16 cellular contexts compared by ENCODE assay signal in genomic region chr6:75843401-75843800, GRCh38.
DNase-seq lines count a peak whose midpoint lies in the region; ATAC-seq and TF ChIP-seq lines count a peak whose summit lies in the region.
"Had no signal": no experiment of that assay in that cellular context is flagged by ENCODE, and none has a peak within 500 bp of the region (broad histone marks: within the 10 kb centered on the region; RNA-seq: fewer than 3 reads in every experiment).

No MANE protein-coding gene starts in this region.

- H3K79me1 ChIP-seq in H9 (ENCODE audit: insufficient read depth, low read depth, low read length, poor library complexity, severe bottlenecking): no peaks in the 10 kb centered on the region

- H3K27me3 Mint-ChIP-seq in progenitor cell of endocrine pancreas: no peaks in the 10 kb centered on the region
- no peaks in the 10 kb centered on the region for H3K27me3 Mint-ChIP-seq in H9 (ENCODE audit: low read depth)
- H3K27me3 Mint-ChIP-seq: CD4-positive, alpha-beta memory T cell had no signal

- H3K23me2 ChIP-seq in H9 (ENCODE audit: insufficient read length, low read depth, low read length, poor library complexity, severe bottlenecking): no peaks in the 10 kb centered on the region

- peaks cover 4% of the 10 kb centered on the region for H3K4me1 Mint-ChIP-seq in progenitor cell of endocrine pancreas (ENCODE audit: low read depth)
- H3K4me1 Mint-ChIP-seq in H9: no peaks in the 10 kb centered on the region
- H3K4me1 Mint-ChIP-seq: CD14-positive monocyte; CD4-positive, alpha-beta memory T cell had no signal

- H3K9ac ChIP-seq in H9 (ENCODE audit: extremely low read depth, insufficient read length, low read length): no peak overlapping the region
- H3K9ac ChIP-seq: BLaER1 had no signal

- no peak overlapping the region for H3K18ac ChIP-seq in H9 (ENCODE audit: insufficient read length, low read depth, low read length)

- H3K27me3 ChIP-seq in left lung: no peaks in the 10 kb centered on the region
- no peaks in the 10 kb centered on the region for H3K27me3 ChIP-seq in H9 (ENCODE audit: insufficient read depth, low read length)
- H3K27me3 ChIP-seq: BLaER1 had no signal

- no peak overlapping the region for H2BK5ac ChIP-seq in H9 (ENCODE audit: insufficient read length, low read length)

- no peak overlapping the region for H3T11ph ChIP-seq in H9 (ENCODE audit: low read length)

- H3K4me3 Mint-ChIP-seq in progenitor cell of endocrine pancreas (ENCODE audit: low read depth) (no peak overlapping the region), H9 (no peak overlapping the region)
- H3K4me3 Mint-ChIP-seq: CD14-positive monocyte; CD4-positive, alpha-beta memory T cell had no signal

- H4K20me1 ChIP-seq in H9 (ENCODE audit: control insufficient read depth, insufficient read depth, insufficient read length): no peaks in the 10 kb centered on the region
- H4K20me1 ChIP-seq: BLaER1 had no signal

- no peak overlapping the region for H3K14ac ChIP-seq in H9 (ENCODE audit: insufficient read depth, low read length)

- no peaks in the 10 kb centered on the region for H3K9me3 ChIP-seq in left lung
- no peaks in the 10 kb centered on the region for H3K9me3 ChIP-seq in H9 (ENCODE audit: control insufficient read depth, low read depth, low read length)
- H3K9me3 ChIP-seq: BLaER1 had no signal

- H3K27ac ChIP-seq in 22Rv1 (peak overlapping the region; percentile 35), left lung (no peak overlapping the region), H9 (ENCODE audit: insufficient read length, low read depth, low read length) (no peak overlapping the region)
- H3K27ac ChIP-seq: BLaER1, HL-60 had no signal

- H3K9me3 Mint-ChIP-seq in progenitor cell of endocrine pancreas (ENCODE audit: low read depth): no peaks in the 10 kb centered on the region
- H3K9me3 Mint-ChIP-seq in H9: no peaks in the 10 kb centered on the region
- H3K9me3 Mint-ChIP-seq: CD4-positive, alpha-beta memory T cell had no signal

- no peak overlapping the region for H3K4me3 ChIP-seq in left lung
- H3K4me3 ChIP-seq: BLaER1 had no signal

- no peak overlapping the region for H3K56ac ChIP-seq in H9 (ENCODE audit: insufficient read length, low read depth, low read length)

- no peak overlapping the region for H3K23ac ChIP-seq in H9 (ENCODE audit: insufficient read length, low read depth, low read length)

- H2BK15ac ChIP-seq in H9 (ENCODE audit: low read depth, low read length): no peak overlapping the region

- intact Hi-C loops in left lung (cut with DNase I): no loop called here

- H2BK120ac ChIP-seq in H9 (ENCODE audit: low read depth, low read length, poor library complexity, severe bottlenecking): no peak overlapping the region

- no peak overlapping the region for H4K8ac ChIP-seq in H9 (replicated peaks; ENCODE audit: insufficient read length, low read depth, low read length)

- H3K27ac Mint-ChIP-seq in progenitor cell of endocrine pancreas (peak overlapping the region; percentile 79), H9 (no peak overlapping the region)
- H3K27ac Mint-ChIP-seq: CD14-positive monocyte; CD4-positive, alpha-beta memory T cell had no signal

- H3K79me2 ChIP-seq in H9 (ENCODE audit: insufficient read depth, low read length): no peaks in the 10 kb centered on the region

- H2BK12ac ChIP-seq in H9 (ENCODE audit: insufficient read length, low read depth, low read length): no peak overlapping the region

- TF ChIP-seq CTCF in 22Rv1 (IDR thresholded peaks at IDR 0.05) (no peak), left lung (IDR thresholded peaks at IDR 0.05) (no peak), progenitor cell of endocrine pancreas (IDR thresholded peaks at IDR 0.05; ENCODE audit: unreplicated experiment) (no peak), H9 (conservative IDR thresholded peaks at IDR 0.05) (no peak)

- no peak overlapping the region for H4K91ac ChIP-seq in H9 (ENCODE audit: insufficient read length, low read depth, low read length)

- H2BK20ac ChIP-seq in H9 (ENCODE audit: low read depth, low read length, poor library complexity, severe bottlenecking): no peak overlapping the region

- ATAC-seq in left lung (peak; percentile 78), GM19023 (IDR thresholded peaks at IDR 0.05; ENCODE audit: unreplicated experiment) (no peak)

- no peak overlapping the region for H2AFZ ChIP-seq in H9 (ENCODE audit: low read length)

- H3K36me3 Mint-ChIP-seq in progenitor cell of endocrine pancreas (ENCODE audit: insufficient read depth) (peaks cover 15% of the 10 kb centered on the region), H9 (ENCODE audit: insufficient read depth in 1 of 3, low read depth in 3 of 3) (peaks cover 0 to 13% (median 12%) of the 10 kb centered on the region in 3 experiments; a peak in 5 of 7 replicates)
- H3K36me3 Mint-ChIP-seq: CD14-positive monocyte had no signal

- peaks cover 0 to 15% of the 10 kb centered on the region in 2 donors for H3K36me3 ChIP-seq in left lung
- H3K36me3 ChIP-seq: BLaER1 had no signal

- no peak overlapping the region for H4K5ac ChIP-seq in H9 (ENCODE audit: insufficient read length, low read depth, low read length)

- no peak overlapping the region for H2AK5ac ChIP-seq in H9 (ENCODE audit: insufficient read length, low read length)

- H3K4ac ChIP-seq in H9 (ENCODE audit: low read depth, low read length): no peak overlapping the region

- no peak overlapping the region for H3K4me2 ChIP-seq in H9 (ENCODE audit: insufficient read depth, insufficient read length, low read length)

- DNase-seq in dermis microvascular lymphatic vessel endothelial cell (ENCODE audit: low read depth in 2 of 2) (peak; percentile 12 to 52), left lung (no peak), progenitor cell of endocrine pancreas (ENCODE audit: low spot score, unreplicated experiment) (no peak), amniotic stem cell (lab: John Stamatoyannopoulos, UW) (no peak), H9 (no peak)
- DNase-seq: 8988T; CD4-positive, alpha-beta memory T cell; DMS153; DMS79; GDM1; HCEC 1CT had no signal

- no CpG with 5 or more reads among the region's 2 CpGs for WGBS in H9 (ENCODE audit: extremely low coverage, insufficient read length, low lambda C conversion rate)

- H3K4me1 ChIP-seq in left lung (no peaks in the 10 kb centered on the region), H9 (ENCODE audit: insufficient read depth, low read length) (no peaks in the 10 kb centered on the region)

Comparison
In these comparisons a context has a peak if more than half of its experiments do, and no peak if none do; other contexts are left out.
1. DNase-seq: peak in dermis microvascular lymphatic vessel endothelial cell (2 of 2); none in left lung (0 of 2), progenitor cell of endocrine pancreas (single experiment), amniotic stem cell (single experiment) and H9 (single experiment).